20 cellular contexts compared by ENCODE assay signal in genomic region chr20:14470977-14471642, GRCh38.
"Had no signal": no experiment of that assay in that cellular context is flagged by ENCODE, and none has a peak within 500 bp of the region (broad histone marks: within the 10 kb centered on the region; RNA-seq: fewer than 3 reads in every experiment).

No MANE protein-coding gene starts in this region.

- H3K36me3 Mint-ChIP-seq: activated naive CD8-positive, alpha-beta T cell treated with anti-CD3 and anti-CD28 coated beads, Interleukin-2, amount 10 ng/mL, durations not matched to agents 7 days and 5 days; naive B cell; stimulated activated memory B cell treated with anti-CD40 and anti-IgM and Interleukin-4, amounts not matched to agents 10 μg/mL and 1 μg/mL and 100 μg/mL, for 72 hours had no signal

- H3K4me3 Mint-ChIP-seq: activated CD4-positive, alpha-beta memory T cell treated with anti-CD3 and anti-CD28 coated beads, Interleukin-2, amount 10 ng/mL, durations not matched to agents 7 days and 5 days; activated naive CD4-positive, alpha-beta T cell treated with anti-CD3 and anti-CD28 coated beads for 36 hours; activated naive CD8-positive, alpha-beta T cell treated with anti-CD3 and anti-CD28 coated beads, Interleukin-2, amount 10 ng/mL, durations not matched to agents 7 days and 5 days; activated T-cell treated with anti-CD3 and anti-CD28 coated beads, Interleukin-2, amount 50 U/mL, for 72 hours; central memory CD8-positive, alpha-beta T cell; effector memory CD8-positive, alpha-beta T cell; naive B cell; stimulated activated memory B cell treated with anti-CD40 and anti-IgM and Interleukin-4, amounts not matched to agents 10 μg/mL and 1 μg/mL and 100 μg/mL, for 72 hours had no signal

- H3K27me3 ChIP-seq: breast epithelium, dorsolateral prefrontal cortex, esophagus muscularis mucosa, sigmoid colon, stomach, suprapubic skin, transverse colon had no signal

- ATAC-seq: activated T-cell treated with anti-CD3 and anti-CD28 coated beads, Interleukin-2, amount 50 U/mL, for 72 hours; effector memory CD8-positive, alpha-beta T cell; lower lobe of right lung; stimulated activated memory B cell treated with anti-CD40 and anti-IgM and Interleukin-4, amounts not matched to agents 10 μg/mL and 1 μg/mL and 100 μg/mL, for 72 hours had no signal

- H3K4me2 ChIP-seq: smooth muscle cell had no signal

- H3K9me3 ChIP-seq: breast epithelium, esophagus muscularis mucosa, lower lobe of right lung, sigmoid colon, stomach, suprapubic skin, transverse colon had no signal

- H3K27ac Mint-ChIP-seq: activated CD4-positive, alpha-beta memory T cell treated with anti-CD3 and anti-CD28 coated beads, Interleukin-2, amount 10 ng/mL, durations not matched to agents 7 days and 5 days; activated naive CD4-positive, alpha-beta T cell treated with anti-CD3 and anti-CD28 coated beads for 36 hours; activated naive CD8-positive, alpha-beta T cell treated with anti-CD3 and anti-CD28 coated beads, Interleukin-2, amount 10 ng/mL, durations not matched to agents 7 days and 5 days; activated T-cell treated with anti-CD3 and anti-CD28 coated beads, Interleukin-2, amount 50 U/mL, for 72 hours; effector memory CD8-positive, alpha-beta T cell; naive B cell; stimulated activated memory B cell treated with anti-CD40 and anti-IgM and Interleukin-4, amounts not matched to agents 10 μg/mL and 1 μg/mL and 100 μg/mL, for 72 hours had no signal

- H3K27me3 Mint-ChIP-seq: activated CD4-positive, alpha-beta memory T cell treated with anti-CD3 and anti-CD28 coated beads, Interleukin-2, amount 10 ng/mL, durations not matched to agents 7 days and 5 days; activated naive CD8-positive, alpha-beta T cell treated with anti-CD3 and anti-CD28 coated beads, Interleukin-2, amount 10 ng/mL, durations not matched to agents 7 days and 5 days; central memory CD8-positive, alpha-beta T cell; effector memory CD8-positive, alpha-beta T cell; stimulated activated memory B cell treated with anti-CD40 and anti-IgM and Interleukin-4, amounts not matched to agents 10 μg/mL and 1 μg/mL and 100 μg/mL, for 72 hours had no signal

- H3K4me1 ChIP-seq: breast epithelium, esophagus muscularis mucosa, lower lobe of right lung, sigmoid colon, suprapubic skin had no signal

- H3K27ac ChIP-seq: breast epithelium, dorsolateral prefrontal cortex, esophagus muscularis mucosa, lower lobe of right lung, sigmoid colon, stomach, suprapubic skin, transverse colon had no signal

- H3K4me1 Mint-ChIP-seq: activated CD4-positive, alpha-beta memory T cell treated with anti-CD3 and anti-CD28 coated beads, Interleukin-2, amount 10 ng/mL, durations not matched to agents 7 days and 5 days; activated naive CD8-positive, alpha-beta T cell treated with anti-CD3 and anti-CD28 coated beads, Interleukin-2, amount 10 ng/mL, durations not matched to agents 7 days and 5 days; central memory CD8-positive, alpha-beta T cell; naive B cell; stimulated activated memory B cell treated with anti-CD40 and anti-IgM and Interleukin-4, amounts not matched to agents 10 μg/mL and 1 μg/mL and 100 μg/mL, for 72 hours had no signal

- H3K36me3 ChIP-seq: breast epithelium, esophagus muscularis mucosa, lower lobe of right lung, sigmoid colon, stomach, suprapubic skin, transverse colon had no signal

- H3K4me3 ChIP-seq: breast epithelium, dorsolateral prefrontal cortex, esophagus muscularis mucosa, lower lobe of right lung, sigmoid colon, smooth muscle cell, stomach, suprapubic skin, transverse colon had no signal

- DNase-seq: activated CD4-positive, alpha-beta memory T cell treated with anti-CD3 and anti-CD28 coated beads, Interleukin-2, amount 10 ng/mL, durations not matched to agents 7 days and 5 days; activated effector memory CD4-positive, alpha-beta T cell treated with Interleukin-2 at 50 U/mL for 16 hours; activated naive CD4-positive, alpha-beta T cell treated with anti-CD3 and anti-CD28 coated beads for 36 hours; activated naive CD8-positive, alpha-beta T cell treated with anti-CD3 and anti-CD28 coated beads, Interleukin-2, amount 10 ng/mL, durations not matched to agents 7 days and 5 days; activated T-cell treated with anti-CD3 and anti-CD28 coated beads, Interleukin-2, amount 50 U/mL, for 72 hours; amniotic stem cell; effector memory CD8-positive, alpha-beta T cell; lower lobe of right lung; naive B cell; sigmoid colon; stimulated activated CD4-positive, alpha-beta T cell treated with anti-CD3 and anti-CD28 coated beads, Interleukin-15, amount 100 ng/mL, for 24 hours had no signal
